In genomic region chr1:244869364-244869827, GRCh38 we compare ENCODE assay signal across 1 cellular context.
A peak's percentile ranks its signal among the peaks of the same experiment; 100 is the strongest.
TF ChIP-seq lines count a peak whose summit lies in the region.

No MANE protein-coding gene starts in this region.

TF ChIP-seq in HepG2, 621 proteins besides CTCF, POLR2A, EP300 and RAD21 (continued from another document):
- TF ChIP-seq HNF1A (IDR thresholded peaks at IDR 0.05; ENCODE audit: low read depth) (no peak), HNF1A (CRISPR knock-in tag; IDR thresholded peaks at IDR 0.05; ENCODE audit: borderline replicate concordance) (no peak), ZFP36 (IDR thresholded peaks at IDR 0.05; ENCODE audit: borderline replicate concordance, low read depth, low read length, partially characterized antibody) (no peak), KAT8 (CRISPR knock-in tag; IDR thresholded peaks at IDR 0.05) (no peak), ZNF558 (CRISPR knock-in tag; IDR thresholded peaks at IDR 0.05; ENCODE audit: borderline replicate concordance) (0 out of 2 replicates have a peak, but pooled peaks have one; percentile 45), SP4 (CRISPR knock-in tag; IDR thresholded peaks at IDR 0.05) (no peak)
- TF ChIP-seq, protein P1, sequence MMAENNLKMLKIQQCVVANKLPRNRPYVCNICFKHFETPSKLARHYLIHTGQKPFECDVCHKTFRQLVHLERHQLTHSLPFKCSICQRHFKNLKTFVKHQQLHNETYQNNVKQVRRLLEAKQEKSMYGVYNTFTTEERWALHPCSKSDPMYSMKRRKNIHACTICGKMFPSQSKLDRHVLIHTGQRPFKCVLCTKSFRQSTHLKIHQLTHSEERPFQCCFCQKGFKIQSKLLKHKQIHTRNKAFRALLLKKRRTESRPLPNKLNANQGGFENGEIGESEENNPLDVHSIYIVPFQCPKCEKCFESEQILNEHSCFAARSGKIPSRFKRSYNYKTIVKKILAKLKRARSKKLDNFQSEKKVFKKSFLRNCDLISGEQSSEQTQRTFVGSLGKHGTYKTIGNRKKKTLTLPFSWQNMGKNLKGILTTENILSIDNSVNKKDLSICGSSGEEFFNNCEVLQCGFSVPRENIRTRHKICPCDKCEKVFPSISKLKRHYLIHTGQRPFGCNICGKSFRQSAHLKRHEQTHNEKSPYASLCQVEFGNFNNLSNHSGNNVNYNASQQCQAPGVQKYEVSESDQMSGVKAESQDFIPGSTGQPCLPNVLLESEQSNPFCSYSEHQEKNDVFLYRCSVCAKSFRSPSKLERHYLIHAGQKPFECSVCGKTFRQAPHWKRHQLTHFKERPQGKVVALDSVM (CRISPR knock-in tag; IDR thresholded peaks at IDR 0.05), result peak; percentile 55
- TF ChIP-seq, protein P2, sequence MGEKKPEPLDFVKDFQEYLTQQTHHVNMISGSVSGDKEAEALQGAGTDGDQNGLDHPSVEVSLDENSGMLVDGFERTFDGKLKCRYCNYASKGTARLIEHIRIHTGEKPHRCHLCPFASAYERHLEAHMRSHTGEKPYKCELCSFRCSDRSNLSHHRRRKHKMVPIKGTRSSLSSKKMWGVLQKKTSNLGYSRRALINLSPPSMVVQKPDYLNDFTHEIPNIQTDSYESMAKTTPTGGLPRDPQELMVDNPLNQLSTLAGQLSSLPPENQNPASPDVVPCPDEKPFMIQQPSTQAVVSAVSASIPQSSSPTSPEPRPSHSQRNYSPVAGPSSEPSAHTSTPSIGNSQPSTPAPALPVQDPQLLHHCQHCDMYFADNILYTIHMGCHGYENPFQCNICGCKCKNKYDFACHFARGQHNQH (CRISPR knock-in tag; IDR thresholded peaks at IDR 0.05), result no peak
